ENCODE assay signal across 1 cellular context in the genomic region with DNA sequence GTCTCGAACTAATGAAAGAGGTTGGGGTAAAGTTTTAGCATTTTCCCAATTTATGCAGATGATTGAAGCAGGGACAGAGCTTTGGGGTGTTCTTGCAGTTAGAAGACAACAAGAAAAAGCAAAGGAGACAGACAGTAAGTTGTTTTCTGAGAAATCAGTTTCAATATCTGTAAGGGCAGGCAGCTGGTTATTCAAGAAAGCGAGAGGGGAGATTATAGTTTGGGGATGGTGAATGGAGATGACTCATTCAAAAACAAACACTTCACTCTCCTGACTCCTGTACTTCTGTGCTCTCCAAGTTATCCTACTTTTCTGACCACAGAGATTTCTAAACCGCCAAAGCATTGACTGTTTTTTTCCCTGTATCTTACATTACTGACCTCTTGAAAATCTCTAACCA.
TF ChIP-seq lines count a peak whose summit lies in the region.

No MANE protein-coding gene starts in this region.

TF ChIP-seq in GM23338, 12 proteins besides CTCF, POLR2A, EP300 and RAD21 (continued from another document):
- no peak for TF ChIP-seq STAT1 (IDR thresholded peaks at IDR 0.05; ENCODE audit: unreplicated experiment)
- no peak for TF ChIP-seq JUNB (IDR thresholded peaks at IDR 0.05; ENCODE audit: unreplicated experiment)
- TF ChIP-seq, protein P1, sequence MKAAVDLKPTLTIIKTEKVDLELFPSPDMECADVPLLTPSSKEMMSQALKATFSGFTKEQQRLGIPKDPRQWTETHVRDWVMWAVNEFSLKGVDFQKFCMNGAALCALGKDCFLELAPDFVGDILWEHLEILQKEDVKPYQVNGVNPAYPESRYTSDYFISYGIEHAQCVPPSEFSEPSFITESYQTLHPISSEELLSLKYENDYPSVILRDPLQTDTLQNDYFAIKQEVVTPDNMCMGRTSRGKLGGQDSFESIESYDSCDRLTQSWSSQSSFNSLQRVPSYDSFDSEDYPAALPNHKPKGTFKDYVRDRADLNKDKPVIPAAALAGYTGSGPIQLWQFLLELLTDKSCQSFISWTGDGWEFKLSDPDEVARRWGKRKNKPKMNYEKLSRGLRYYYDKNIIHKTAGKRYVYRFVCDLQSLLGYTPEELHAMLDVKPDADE (IDR thresholded peaks at IDR 0.05): no peak
- no peak for TF ChIP-seq ZNF114 (CRISPR knock-in tag; IDR thresholded peaks at IDR 0.05)
